ENCODE assay signal across 1 cellular context in the genomic region with DNA sequence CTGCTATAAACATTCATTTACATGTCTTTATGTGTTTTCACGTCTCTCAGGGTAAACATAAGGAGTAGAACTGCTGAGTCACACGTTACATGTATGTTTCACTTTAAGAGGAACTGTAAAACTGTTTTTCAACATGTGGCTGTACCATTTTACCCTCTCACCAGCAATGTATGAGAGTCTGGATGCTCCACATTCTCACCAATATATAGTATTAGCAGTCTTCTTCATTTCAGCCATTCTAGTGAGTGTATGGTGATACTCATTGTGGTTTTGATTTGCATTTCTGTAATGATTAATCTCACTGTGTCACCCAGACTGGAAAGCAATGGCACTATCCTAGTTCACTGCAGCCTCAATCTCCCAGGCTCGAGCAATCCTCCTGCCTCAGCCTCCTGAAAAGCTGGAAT.
TF ChIP-seq lines count a peak whose summit lies in the region.

No MANE protein-coding gene starts in this region.

TF ChIP-seq in K562, 482 proteins besides CTCF, POLR2A, EP300 and RAD21 (continued from another document and continues in another):
- TF ChIP-seq TCFL5 (CRISPR knock-in tag; conservative IDR thresholded peaks at IDR 0.05) (no peak), CHD4 (IDR thresholded peaks at IDR 0.05; ENCODE audit: insufficient read depth, insufficient replicate concordance, low read depth, low read length, poor library complexity, severe bottlenecking) (no peak), DNMT1 (IDR thresholded peaks at IDR 0.05) (no peak), ESRRB (CRISPR knock-in tag; IDR thresholded peaks at IDR 0.05; ENCODE audit: borderline replicate concordance) (no peak), ZBTB17 (CRISPR knock-in tag; IDR thresholded peaks at IDR 0.05) (no peak), HES1 (IDR thresholded peaks at IDR 0.05; ENCODE audit: low read depth) (no peak), C11orf30 (IDR thresholded peaks at IDR 0.05; ENCODE audit: low read depth) (peak; percentile 79), ZNF140 (CRISPR knock-in tag; IDR thresholded peaks at IDR 0.05) (no peak), E2F8 (IDR thresholded peaks at IDR 0.05; ENCODE audit: low read depth, partially characterized antibody) (no peak), DACH1 (IDR thresholded peaks at IDR 0.05; ENCODE audit: partially characterized antibody) (no peak), GABPB1 (CRISPR knock-in tag; IDR thresholded peaks at IDR 0.05) (no peak), NFE2L1 (tag; IDR thresholded peaks at IDR 0.05; ENCODE audit: borderline replicate concordance, low read depth) (peak; percentile 61), ZBED1 (IDR thresholded peaks at IDR 0.05) (no peak), MAFF (IDR thresholded peaks at IDR 0.05; ENCODE audit: low read length) (peak; percentile 65), DMBX1 (CRISPR knock-in tag; IDR thresholded peaks at IDR 0.05; ENCODE audit: borderline replicate concordance) (no peak), FOXK1 (CRISPR knock-in tag; IDR thresholded peaks at IDR 0.05; ENCODE audit: borderline replicate concordance) (no peak), NR2C1 (IDR thresholded peaks at IDR 0.05) (no peak), NR2C1 (tag; IDR thresholded peaks at IDR 0.05) (no peak), SMARCE1 (IDR thresholded peaks at IDR 0.05) (no peak), GABPB2 (CRISPR knock-in tag; conservative IDR thresholded peaks at IDR 0.05) (no peak)
- TF ChIP-seq, protein P1, sequence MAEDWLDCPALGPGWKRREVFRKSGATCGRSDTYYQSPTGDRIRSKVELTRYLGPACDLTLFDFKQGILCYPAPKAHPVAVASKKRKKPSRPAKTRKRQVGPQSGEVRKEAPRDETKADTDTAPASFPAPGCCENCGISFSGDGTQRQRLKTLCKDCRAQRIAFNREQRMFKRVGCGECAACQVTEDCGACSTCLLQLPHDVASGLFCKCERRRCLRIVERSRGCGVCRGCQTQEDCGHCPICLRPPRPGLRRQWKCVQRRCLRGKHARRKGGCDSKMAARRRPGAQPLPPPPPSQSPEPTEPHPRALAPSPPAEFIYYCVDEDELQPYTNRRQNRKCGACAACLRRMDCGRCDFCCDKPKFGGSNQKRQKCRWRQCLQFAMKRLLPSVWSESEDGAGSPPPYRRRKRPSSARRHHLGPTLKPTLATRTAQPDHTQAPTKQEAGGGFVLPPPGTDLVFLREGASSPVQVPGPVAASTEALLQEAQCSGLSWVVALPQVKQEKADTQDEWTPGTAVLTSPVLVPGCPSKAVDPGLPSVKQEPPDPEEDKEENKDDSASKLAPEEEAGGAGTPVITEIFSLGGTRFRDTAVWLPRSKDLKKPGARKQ (CRISPR knock-in tag; IDR thresholded peaks at IDR 0.05): no peak
- TF ChIP-seq, protein P2, sequence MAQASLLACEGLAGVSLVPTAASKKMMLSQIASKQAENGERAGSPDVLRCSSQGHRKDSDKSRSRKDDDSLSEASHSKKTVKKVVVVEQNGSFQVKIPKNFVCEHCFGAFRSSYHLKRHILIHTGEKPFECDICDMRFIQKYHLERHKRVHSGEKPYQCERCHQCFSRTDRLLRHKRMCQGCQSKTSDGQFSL (CRISPR knock-in tag; IDR thresholded peaks at IDR 0.05): no peak
- TF ChIP-seq, protein P2 (tag; IDR thresholded peaks at IDR 0.05): no peak
- TF ChIP-seq, protein P3, sequence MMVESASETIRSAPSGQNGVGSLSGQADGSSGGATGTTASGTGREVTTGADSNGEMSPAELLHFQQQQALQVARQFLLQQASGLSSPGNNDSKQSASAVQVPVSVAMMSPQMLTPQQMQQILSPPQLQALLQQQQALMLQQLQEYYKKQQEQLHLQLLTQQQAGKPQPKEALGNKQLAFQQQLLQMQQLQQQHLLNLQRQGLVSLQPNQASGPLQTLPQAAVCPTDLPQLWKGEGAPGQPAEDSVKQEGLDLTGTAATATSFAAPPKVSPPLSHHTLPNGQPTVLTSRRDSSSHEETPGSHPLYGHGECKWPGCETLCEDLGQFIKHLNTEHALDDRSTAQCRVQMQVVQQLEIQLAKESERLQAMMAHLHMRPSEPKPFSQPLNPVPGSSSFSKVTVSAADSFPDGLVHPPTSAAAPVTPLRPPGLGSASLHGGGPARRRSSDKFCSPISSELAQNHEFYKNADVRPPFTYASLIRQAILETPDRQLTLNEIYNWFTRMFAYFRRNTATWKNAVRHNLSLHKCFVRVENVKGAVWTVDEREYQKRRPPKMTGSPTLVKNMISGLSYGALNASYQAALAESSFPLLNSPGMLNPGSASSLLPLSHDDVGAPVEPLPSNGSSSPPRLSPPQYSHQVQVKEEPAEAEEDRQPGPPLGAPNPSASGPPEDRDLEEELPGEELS (CRISPR knock-in tag; IDR thresholded peaks at IDR 0.05; ENCODE audit: borderline replicate concordance): no peak
- TF ChIP-seq, protein P4, sequence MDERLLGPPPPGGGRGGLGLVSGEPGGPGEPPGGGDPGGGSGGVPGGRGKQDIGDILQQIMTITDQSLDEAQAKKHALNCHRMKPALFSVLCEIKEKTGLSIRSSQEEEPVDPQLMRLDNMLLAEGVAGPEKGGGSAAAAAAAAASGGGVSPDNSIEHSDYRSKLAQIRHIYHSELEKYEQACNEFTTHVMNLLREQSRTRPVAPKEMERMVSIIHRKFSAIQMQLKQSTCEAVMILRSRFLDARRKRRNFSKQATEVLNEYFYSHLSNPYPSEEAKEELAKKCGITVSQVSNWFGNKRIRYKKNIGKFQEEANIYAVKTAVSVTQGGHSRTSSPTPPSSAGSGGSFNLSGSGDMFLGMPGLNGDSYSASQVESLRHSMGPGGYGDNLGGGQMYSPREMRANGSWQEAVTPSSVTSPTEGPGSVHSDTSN (CRISPR knock-in tag; IDR thresholded peaks at IDR 0.05; ENCODE audit: low read depth): no peak
- TF ChIP-seq, protein P4 (tag; conservative IDR thresholded peaks at IDR 0.05; ENCODE audit: low read depth): no peak
- TF ChIP-seq, protein P5, sequence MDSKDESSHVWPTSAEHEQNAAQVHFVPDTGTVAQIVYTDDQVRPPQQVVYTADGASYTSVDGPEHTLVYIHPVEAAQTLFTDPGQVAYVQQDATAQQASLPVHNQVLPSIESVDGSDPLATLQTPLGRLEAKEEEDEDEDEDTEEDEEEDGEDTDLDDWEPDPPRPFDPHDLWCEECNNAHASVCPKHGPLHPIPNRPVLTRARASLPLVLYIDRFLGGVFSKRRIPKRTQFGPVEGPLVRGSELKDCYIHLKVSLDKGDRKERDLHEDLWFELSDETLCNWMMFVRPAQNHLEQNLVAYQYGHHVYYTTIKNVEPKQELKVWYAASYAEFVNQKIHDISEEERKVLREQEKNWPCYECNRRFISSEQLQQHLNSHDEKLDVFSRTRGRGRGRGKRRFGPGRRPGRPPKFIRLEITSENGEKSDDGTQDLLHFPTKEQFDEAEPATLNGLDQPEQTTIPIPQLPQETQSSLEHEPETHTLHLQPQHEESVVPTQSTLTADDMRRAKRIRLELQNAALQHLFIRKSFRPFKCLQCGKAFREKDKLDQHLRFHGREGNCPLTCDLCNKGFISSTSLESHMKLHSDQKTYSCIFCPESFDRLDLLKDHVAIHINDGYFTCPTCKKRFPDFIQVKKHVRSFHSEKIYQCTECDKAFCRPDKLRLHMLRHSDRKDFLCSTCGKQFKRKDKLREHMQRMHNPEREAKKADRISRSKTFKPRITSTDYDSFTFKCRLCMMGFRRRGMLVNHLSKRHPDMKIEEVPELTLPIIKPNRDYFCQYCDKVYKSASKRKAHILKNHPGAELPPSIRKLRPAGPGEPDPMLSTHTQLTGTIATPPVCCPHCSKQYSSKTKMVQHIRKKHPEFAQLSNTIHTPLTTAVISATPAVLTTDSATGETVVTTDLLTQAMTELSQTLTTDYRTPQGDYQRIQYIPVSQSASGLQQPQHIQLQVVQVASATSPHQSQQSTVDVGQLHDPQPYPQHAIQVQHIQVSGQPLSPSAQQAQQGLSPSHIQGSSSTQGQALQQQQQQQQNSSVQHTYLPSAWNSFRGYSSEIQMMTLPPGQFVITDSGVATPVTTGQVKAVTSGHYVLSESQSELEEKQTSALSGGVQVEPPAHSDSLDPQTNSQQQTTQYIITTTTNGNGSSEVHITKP (IDR thresholded peaks at IDR 0.05; ENCODE audit: partially characterized antibody): peak; percentile 46
- TF ChIP-seq, protein P6, sequence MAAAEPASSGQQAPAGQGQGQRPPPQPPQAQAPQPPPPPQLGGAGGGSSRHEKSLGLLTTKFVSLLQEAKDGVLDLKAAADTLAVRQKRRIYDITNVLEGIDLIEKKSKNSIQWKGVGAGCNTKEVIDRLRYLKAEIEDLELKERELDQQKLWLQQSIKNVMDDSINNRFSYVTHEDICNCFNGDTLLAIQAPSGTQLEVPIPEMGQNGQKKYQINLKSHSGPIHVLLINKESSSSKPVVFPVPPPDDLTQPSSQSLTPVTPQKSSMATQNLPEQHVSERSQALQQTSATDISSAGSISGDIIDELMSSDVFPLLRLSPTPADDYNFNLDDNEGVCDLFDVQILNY (CRISPR knock-in tag; IDR thresholded peaks at IDR 0.05): no peak
- TF ChIP-seq, protein P7, sequence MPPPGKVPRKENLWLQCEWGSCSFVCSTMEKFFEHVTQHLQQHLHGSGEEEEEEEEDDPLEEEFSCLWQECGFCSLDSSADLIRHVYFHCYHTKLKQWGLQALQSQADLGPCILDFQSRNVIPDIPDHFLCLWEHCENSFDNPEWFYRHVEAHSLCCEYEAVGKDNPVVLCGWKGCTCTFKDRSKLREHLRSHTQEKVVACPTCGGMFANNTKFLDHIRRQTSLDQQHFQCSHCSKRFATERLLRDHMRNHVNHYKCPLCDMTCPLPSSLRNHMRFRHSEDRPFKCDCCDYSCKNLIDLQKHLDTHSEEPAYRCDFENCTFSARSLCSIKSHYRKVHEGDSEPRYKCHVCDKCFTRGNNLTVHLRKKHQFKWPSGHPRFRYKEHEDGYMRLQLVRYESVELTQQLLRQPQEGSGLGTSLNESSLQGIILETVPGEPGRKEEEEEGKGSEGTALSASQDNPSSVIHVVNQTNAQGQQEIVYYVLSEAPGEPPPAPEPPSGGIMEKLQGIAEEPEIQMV (tag; conservative IDR thresholded peaks at IDR 0.05; ENCODE audit: low read depth): no peak
- TF ChIP-seq, protein P8, sequence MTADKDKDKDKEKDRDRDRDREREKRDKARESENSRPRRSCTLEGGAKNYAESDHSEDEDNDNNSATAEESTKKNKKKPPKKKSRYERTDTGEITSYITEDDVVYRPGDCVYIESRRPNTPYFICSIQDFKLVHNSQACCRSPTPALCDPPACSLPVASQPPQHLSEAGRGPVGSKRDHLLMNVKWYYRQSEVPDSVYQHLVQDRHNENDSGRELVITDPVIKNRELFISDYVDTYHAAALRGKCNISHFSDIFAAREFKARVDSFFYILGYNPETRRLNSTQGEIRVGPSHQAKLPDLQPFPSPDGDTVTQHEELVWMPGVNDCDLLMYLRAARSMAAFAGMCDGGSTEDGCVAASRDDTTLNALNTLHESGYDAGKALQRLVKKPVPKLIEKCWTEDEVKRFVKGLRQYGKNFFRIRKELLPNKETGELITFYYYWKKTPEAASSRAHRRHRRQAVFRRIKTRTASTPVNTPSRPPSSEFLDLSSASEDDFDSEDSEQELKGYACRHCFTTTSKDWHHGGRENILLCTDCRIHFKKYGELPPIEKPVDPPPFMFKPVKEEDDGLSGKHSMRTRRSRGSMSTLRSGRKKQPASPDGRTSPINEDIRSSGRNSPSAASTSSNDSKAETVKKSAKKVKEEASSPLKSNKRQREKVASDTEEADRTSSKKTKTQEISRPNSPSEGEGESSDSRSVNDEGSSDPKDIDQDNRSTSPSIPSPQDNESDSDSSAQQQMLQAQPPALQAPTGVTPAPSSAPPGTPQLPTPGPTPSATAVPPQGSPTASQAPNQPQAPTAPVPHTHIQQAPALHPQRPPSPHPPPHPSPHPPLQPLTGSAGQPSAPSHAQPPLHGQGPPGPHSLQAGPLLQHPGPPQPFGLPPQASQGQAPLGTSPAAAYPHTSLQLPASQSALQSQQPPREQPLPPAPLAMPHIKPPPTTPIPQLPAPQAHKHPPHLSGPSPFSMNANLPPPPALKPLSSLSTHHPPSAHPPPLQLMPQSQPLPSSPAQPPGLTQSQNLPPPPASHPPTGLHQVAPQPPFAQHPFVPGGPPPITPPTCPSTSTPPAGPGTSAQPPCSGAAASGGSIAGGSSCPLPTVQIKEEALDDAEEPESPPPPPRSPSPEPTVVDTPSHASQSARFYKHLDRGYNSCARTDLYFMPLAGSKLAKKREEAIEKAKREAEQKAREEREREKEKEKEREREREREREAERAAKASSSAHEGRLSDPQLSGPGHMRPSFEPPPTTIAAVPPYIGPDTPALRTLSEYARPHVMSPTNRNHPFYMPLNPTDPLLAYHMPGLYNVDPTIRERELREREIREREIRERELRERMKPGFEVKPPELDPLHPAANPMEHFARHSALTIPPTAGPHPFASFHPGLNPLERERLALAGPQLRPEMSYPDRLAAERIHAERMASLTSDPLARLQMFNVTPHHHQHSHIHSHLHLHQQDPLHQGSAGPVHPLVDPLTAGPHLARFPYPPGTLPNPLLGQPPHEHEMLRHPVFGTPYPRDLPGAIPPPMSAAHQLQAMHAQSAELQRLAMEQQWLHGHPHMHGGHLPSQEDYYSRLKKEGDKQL (CRISPR knock-in tag; IDR thresholded peaks at IDR 0.05; ENCODE audit: borderline replicate concordance): no peak
